ENCODE assay signal across 8 cellular contexts in genomic region chr19:17405250-17406038, GRCh38. TPM values are rescaled to one million over a fixed set of nuclear protein-coding genes. Genes with fewer than 3 reads are reported as not detected.
DNase-seq lines count a peak whose midpoint lies in the region; ATAC-seq and TF ChIP-seq lines count a peak whose summit lies in the region.

A gene with protein sequence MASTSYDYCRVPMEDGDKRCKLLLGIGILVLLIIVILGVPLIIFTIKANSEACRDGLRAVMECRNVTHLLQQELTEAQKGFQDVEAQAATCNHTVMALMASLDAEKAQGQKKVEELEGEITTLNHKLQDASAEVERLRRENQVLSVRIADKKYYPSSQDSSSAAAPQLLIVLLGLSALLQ (minus strand): TSS chr19:17405630. CDS start chr19:17405575, 55 bp downstream.

- H3K36me3 ChIP-seq in ACC112 (ENCODE audit: insufficient read depth, low read length): peaks cover 3% of the 10 kb centered on the region; the same call in 1 of the 2 replicates
- peaks cover 0 to 22% of the 10 kb centered on the region in 2 donors for H3K36me3 ChIP-seq in adrenal gland (replicated peaks in 1 of 2)
- H3K36me3 ChIP-seq in gastrocnemius medialis: no peaks in the 10 kb centered on the region

- H3K27ac ChIP-seq in ACC112 (ENCODE audit: low read depth, low read length) (peak within 1 kb of the TSS; percentile 83), RWPE1 (peak within 1 kb of the TSS; percentile 24), adrenal gland (peak within 1 kb of the TSS; percentile 77 to 93 (median 86)), gastrocnemius medialis (peak within 1 kb of the TSS; percentile 73 to 82 (median 82))

- H3K27me3 ChIP-seq in ACC112 (ENCODE audit: insufficient read depth, low read length): no peaks in the 10 kb centered on the region
- no peaks in the 10 kb centered on the region for H3K27me3 ChIP-seq in adrenal gland
- peaks cover 0 to 2% (median 0%) of the 10 kb centered on the region in 3 donors for H3K27me3 ChIP-seq in gastrocnemius medialis

- H3K9me3 ChIP-seq in adrenal gland (replicated peaks in 1 of 3): no peaks in the 10 kb centered on the region
- H3K9me3 ChIP-seq in gastrocnemius medialis: no peaks in the 10 kb centered on the region

- H3K79me2 ChIP-seq in ACC112 (ENCODE audit: control insufficient read depth, insufficient read depth, low read length, unreplicated experiment): peaks cover 36% of the 10 kb centered on the region

- CTCF ChIA-PET in RWPE1 (lab: Yijun Ruan, JAX): interaction anchor here (0.6 kb wide), 1 partner anchor 36 kb away, joined by 3 read pairs; no protein-coding TSS in a partner anchor

- H2AFZ ChIP-seq in ACC112 (ENCODE audit: low read length, unreplicated experiment): peak within 1 kb of the TSS; percentile 60

- H3K4me3 ChIP-seq in ACC112 (ENCODE audit: low read depth, low read length) (peak within 1 kb of the TSS; percentile 84), adrenal gland (peak within 1 kb of the TSS; percentile 9 to 72 (median 30)), gastrocnemius medialis (peak within 1 kb of the TSS; percentile 46 to 60 (median 52))

- peak in 1 of 2 donors; percentile 76 for TF ChIP-seq POLR2A in adrenal gland (IDR thresholded peaks at IDR 0.05)
- peak; percentile 27 to 70 for TF ChIP-seq POLR2A in gastrocnemius medialis (IDR thresholded peaks at IDR 0.05)

- intact Hi-C loops in adrenal gland (cut with DNase I): no loop called here
- intact Hi-C loops in gastrocnemius medialis (cut with DNase I; ENCODE audit: low total_unique reads): no loop called here

- TF ChIP-seq CTCF in RWPE1 (conservative IDR thresholded peaks at IDR 0.05; ENCODE audit: low read depth) (no peak), adrenal gland (IDR thresholded peaks at IDR 0.05) (no peak), gastrocnemius medialis (IDR thresholded peaks at IDR 0.05 in 4 of 5, conservative IDR thresholded peaks at IDR 0.05 in 1 of 5) (no peak)

- ATAC-seq in GM18907 (IDR thresholded peaks at IDR 0.05; ENCODE audit: unreplicated experiment): peak; percentile 79
- peak; percentile 58 for ATAC-seq in HG03097 (IDR thresholded peaks at IDR 0.05; ENCODE audit: low FRiP score, unreplicated experiment)
- peak; percentile 87 to 92 for ATAC-seq in gastrocnemius medialis

- in situ Hi-C loops in gastrocnemius medialis (cut with MboI; ENCODE audit: low sequenced_read_pairs in 4 of 4): no loop called here

- peak; percentile 92 for DNase-seq in RWPE1 (ENCODE audit: low spot score)
- DNase-seq in adrenal gland: peak; percentile 77 to 94 (median 89)
- peak; percentile 12 to 19 for DNase-seq in hippocampal formation (lab: John Stamatoyannopoulos, UW)
- peak; percentile 28 to 32 for DNase-seq in gastrocnemius medialis
- DNase-seq in epidermal melanocyte (ENCODE audit: insufficient read length, low spot score): no peak

- POLR2A ChIA-PET in RWPE1 (lab: Yijun Ruan, JAX; ENCODE audit: low non-redundant PET): interaction anchor here (0.9 kb wide), 1 partner anchor 14 kb away, joined by 13 read pairs; the partner anchor contains the start of gene MVB12A

- H3K4me1 ChIP-seq in ACC112 (ENCODE audit: control insufficient read depth, insufficient read depth, low read length, unreplicated experiment) (peaks cover 15% of the 10 kb centered on the region), adrenal gland (replicated peaks in 1 of 2) (peaks cover 41 to 49% of the 10 kb centered on the region in 2 donors), gastrocnemius medialis (peaks cover 0 to 7% of the 10 kb centered on the region in 2 donors)

- WGBS in adrenal gland, 4 donors: 8 to 15% (median 10%) methylated on average over 16 to 18 of the region's 18 CpGs

RNA-seq across cellular contexts. Expression of the gene that starts here (rescaled TPM):
- total RNA-seq in adrenal gland (100 to 1,000 TPM; 395 to 940 (median 736) TPM), gastrocnemius medialis (10 to 100 TPM; 19.0 to 28.2 (median 23.1) TPM)
- polyA plus RNA-seq in adrenal gland: 100 to 1,000 TPM; 159 to 304 (median 271) TPM

Comparison
In these comparisons a context has a peak if more than half of its experiments do, and no peak if none do; other contexts are left out.
1. RNA of the gene that starts here (total RNA-seq): 395 to 940 TPM in adrenal gland; 19.0 to 28.2 TPM in gastrocnemius medialis; every median in the first group is over 10 times any median in the second.
2. H3K27ac ChIP-seq: peak in every context shown above with its lines; median percentile 86 in adrenal gland; 83 in ACC112; 82 in gastrocnemius medialis; 24 in RWPE1.
3. H3K4me3 ChIP-seq: peak in every context shown above with its lines; median percentile 84 in ACC112; 52 in gastrocnemius medialis; 30 in adrenal gland.
4. Peak in every context shown above with its lines, with median percentiles within 50 percentile points of each other: ATAC-seq.